ENCODE assay signal across 8 cellular contexts in the genomic region with DNA sequence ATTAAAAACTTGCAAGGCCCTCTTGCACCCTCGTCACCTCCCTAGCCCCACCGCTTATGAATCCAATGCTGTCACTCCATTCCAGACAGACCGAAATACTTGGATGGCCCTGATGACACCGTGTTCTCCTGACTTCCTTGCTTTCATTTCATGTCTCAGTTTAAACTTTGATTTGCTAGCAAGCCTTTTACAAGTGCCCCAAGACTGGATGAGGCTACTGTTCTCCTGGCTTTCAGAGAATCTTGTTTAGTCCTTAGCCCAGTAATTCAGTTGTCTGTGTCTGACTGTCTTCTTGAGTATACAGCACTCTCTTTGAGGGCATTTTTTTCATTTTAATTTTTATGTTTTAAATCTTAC. TPM values are rescaled to one million over a fixed set of nuclear protein-coding genes. Genes with fewer than 3 reads are reported as not detected.
DNase-seq lines count a peak whose midpoint lies in the region; ATAC-seq and TF ChIP-seq lines count a peak whose summit lies in the region.

No MANE protein-coding gene starts in this region.

- no peaks in the 10 kb centered on the region for H3K27me3 ChIP-seq in body of pancreas

- intact Hi-C loops in body of pancreas (cut with DNase I) = loop anchor here (10.0 kb wide), 1 partner anchor 55 kb away; no protein-coding TSS in a partner anchor

- no peak for DNase-seq in body of pancreas
- DNase-seq in naive B cell = no peak
- no peak for DNase-seq in COLO829 (ENCODE audit: low spot score)
- DNase-seq in activated effector memory CD4-positive, alpha-beta T cell treated with Interleukin-2 at 50 U/mL for 16 hours = no peak
- no peak for DNase-seq in COR-L47 (lab: John Stamatoyannopoulos, UW)
- DNase-seq in SIG-M5 (lab: John Stamatoyannopoulos, UW) = no peak

- H3K9me3 Mint-ChIP-seq in naive B cell = no peaks in the 10 kb centered on the region

- 75 to 76% methylated on average over 4 of the region's 4 CpGs for WGBS in body of pancreas, 2 donors

- peaks cover 31 to 53% (median 51%) of the 10 kb centered on the region in 3 donors for H3K4me1 Mint-ChIP-seq in naive B cell

- TF ChIP-seq POLR2A in body of pancreas (IDR thresholded peaks at IDR 0.05) = no peak

- no peaks in the 10 kb centered on the region for H3K36me3 ChIP-seq in body of pancreas (replicated peaks in 1 of 2; ENCODE audit: insufficient read depth in 1 of 2, low read depth in 2 of 2)

- ATAC-seq in GM19023 (IDR thresholded peaks at IDR 0.05; ENCODE audit: unreplicated experiment) (peak; percentile 7), HG03039 (IDR thresholded peaks at IDR 0.05; ENCODE audit: unreplicated experiment) (peak; percentile 6), body of pancreas (no peak), naive B cell (ENCODE audit: low read depth in 2 of 2) (peak in 1 of 2 donors; percentile 18)

- no peaks in the 10 kb centered on the region for H3K36me3 Mint-ChIP-seq in naive B cell

- H3K9me3 ChIP-seq in body of pancreas = no peaks in the 10 kb centered on the region

- peak overlapping the region; percentile 8 to 69 (median 54) for H3K27ac ChIP-seq in body of pancreas

- H3K27ac Mint-ChIP-seq in naive B cell = peak overlapping the region in 5 of 6 donors; percentile 3 to 93 (median 48)

- no peak overlapping the region for H3K4me3 ChIP-seq in body of pancreas

- H3K4me1 ChIP-seq in body of pancreas = peaks cover 22% of the 10 kb centered on the region

- H3K4me3 Mint-ChIP-seq in naive B cell = peak overlapping the region; percentile 32 to 94 (median 83)

- H3K27me3 Mint-ChIP-seq in naive B cell = no peaks in the 10 kb centered on the region

- no peak for TF ChIP-seq CTCF in body of pancreas (IDR thresholded peaks at IDR 0.05)

RNA-seq across cellular contexts. Expression of a gene that starts 0.8 kb away (rescaled TPM):
- total RNA-seq in body of pancreas = 1 to 10 TPM in 1 of 2 donors, under 1 TPM in 1; 0.99 to 3.9 TPM
- 10 to 100 TPM in 2 of 6 donors, 1 to 10 TPM in 4; 5.1 to 25.9 (median 5.6) TPM for polyA plus RNA-seq in naive B cell (ENCODE audit: low read depth in 6 of 6)

RNA-seq across cellular contexts. Expression of a gene that starts 30.2 kb away (rescaled TPM):
- total RNA-seq in body of pancreas = 10 to 100 TPM; 14.5 to 17.6 TPM
- 1 to 10 TPM; 1.8 to 6.9 (median 4.0) TPM for polyA plus RNA-seq in naive B cell (ENCODE audit: low read depth in 6 of 6)
